ENCODE assay signal across 17 cellular contexts in the genomic region with DNA sequence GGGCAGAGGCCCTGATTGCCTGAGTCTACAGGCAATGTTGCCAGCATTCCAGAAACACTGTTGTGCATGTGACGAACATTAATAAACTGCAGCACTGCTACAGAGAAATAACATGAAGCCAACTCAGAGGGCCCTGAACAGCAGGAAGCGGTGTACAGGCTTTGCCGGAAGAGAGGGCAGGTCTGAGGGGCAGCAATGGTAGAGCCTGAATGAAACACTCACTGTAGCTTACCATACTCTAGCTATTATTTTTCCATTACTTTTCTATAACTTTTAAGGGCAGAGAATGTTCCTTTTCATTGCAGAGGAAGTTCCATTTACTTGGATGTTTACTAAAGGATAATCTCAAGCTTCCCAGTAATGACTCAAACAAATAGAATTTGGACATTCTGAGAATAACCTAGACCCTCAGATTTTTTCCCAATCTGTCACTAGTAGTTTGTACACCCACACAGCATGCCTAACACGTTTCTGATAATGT.
DNase-seq lines count a peak whose midpoint lies in the region; ATAC-seq and TF ChIP-seq lines count a peak whose summit lies in the region.
"Had no signal": no experiment of that assay in that cellular context is flagged by ENCODE, and none has a peak within 500 bp of the region (broad histone marks: within the 10 kb centered on the region; RNA-seq: fewer than 3 reads in every experiment).

No MANE protein-coding gene starts in this region.

- no peaks in the 10 kb centered on the region for H3K27me3 ChIP-seq in RWPE2 (ENCODE audit: insufficient read depth, poor library complexity, severe bottlenecking)
- H3K27me3 ChIP-seq: left lung had no signal

- H3K36me3 ChIP-seq in RWPE2 (ENCODE audit: low read depth): no peaks in the 10 kb centered on the region
- H3K36me3 ChIP-seq: left lung had no signal

- peak overlapping the region; percentile 71 for H3K27ac ChIP-seq in RWPE2 (ENCODE audit: poor library complexity, severe bottlenecking)
- H3K27ac ChIP-seq: left lung had no signal

- no peak for TF ChIP-seq CTCF in RWPE2 (IDR thresholded peaks at IDR 0.05; ENCODE audit: poor library complexity, severe bottlenecking)

- no peaks in the 10 kb centered on the region for H3K9me3 Mint-ChIP-seq in stimulated activated effector memory CD8-positive, alpha-beta T cell treated with anti-CD3 and anti-CD28 coated beads, Interleukin-12 subunit alpha, Interleukin-12 subunit beta, amount 100 ng/mL, for 72 hours
- H3K9me3 Mint-ChIP-seq: activated naive CD4-positive, alpha-beta T cell treated with anti-CD3 and anti-CD28 coated beads for 36 hours; IgD-negative memory B cell had no signal

- DNase-seq in EL (peak; percentile 85), RWPE2 (ENCODE audit: low spot score) (no peak), fibroblast of peridontal ligament (ENCODE audit: extremely low read depth) (peak; percentile 8), renal cortical epithelial cell (ENCODE audit: low read depth) (peak; percentile 87), NCI-H2107 treated with DMSO at 0.1 percent for 48 hours (lab: John Stamatoyannopoulos, UW; ENCODE audit: unreplicated experiment) (no peak), left lobe of liver (ENCODE audit: low spot score) (no peak)
- DNase-seq in stimulated activated effector memory CD8-positive, alpha-beta T cell treated with anti-CD3 and anti-CD28 coated beads, Interleukin-12 subunit alpha, Interleukin-12 subunit beta, amount 100 ng/mL, for 72 hours (ENCODE audit: low spot score in 2 of 2): no peak
- DNase-seq in stimulated activated CD4-positive, alpha-beta T cell treated with anti-CD3 and anti-CD28 coated beads, Interleukin-4, amount 100 ng/mL, for 1 hour: no peak
- DNase-seq: activated naive CD4-positive, alpha-beta T cell treated with anti-CD3 and anti-CD28 coated beads for 36 hours; CD4-positive, CD25-positive, alpha-beta regulatory T cell; left lung; NCI-H1417 treated with DMSO at 0.1 percent for 48 hours; NCI-H524; nucleus accumbens; stimulated activated CD4-positive, alpha-beta T cell treated with anti-CD3 and anti-CD28 coated beads, Interleukin-2, amount 100 ng/mL, for 24 hours had no signal

- peak; percentile 86 for ATAC-seq in RWPE2 (ENCODE audit: low read depth)
- ATAC-seq in stimulated activated effector memory CD8-positive, alpha-beta T cell treated with anti-CD3 and anti-CD28 coated beads, Interleukin-12 subunit alpha, Interleukin-12 subunit beta, amount 100 ng/mL, for 72 hours: no peak
- ATAC-seq in left lobe of liver: no peak
- ATAC-seq: left lung, Panc1 had no signal

- H3K4me1 ChIP-seq in RWPE2 (ENCODE audit: insufficient read depth, poor library complexity, severe bottlenecking): peaks cover 18% of the 10 kb centered on the region
- H3K4me1 ChIP-seq: left lung had no signal

- no peak overlapping the region for H3K4me3 Mint-ChIP-seq in stimulated activated effector memory CD8-positive, alpha-beta T cell treated with anti-CD3 and anti-CD28 coated beads, Interleukin-12 subunit alpha, Interleukin-12 subunit beta, amount 100 ng/mL, for 72 hours
- H3K4me3 Mint-ChIP-seq: activated naive CD4-positive, alpha-beta T cell treated with anti-CD3 and anti-CD28 coated beads for 36 hours; CD4-positive, CD25-positive, alpha-beta regulatory T cell; IgD-negative memory B cell had no signal

- no peak overlapping the region for H3K27ac Mint-ChIP-seq in stimulated activated effector memory CD8-positive, alpha-beta T cell treated with anti-CD3 and anti-CD28 coated beads, Interleukin-12 subunit alpha, Interleukin-12 subunit beta, amount 100 ng/mL, for 72 hours
- H3K27ac Mint-ChIP-seq: activated naive CD4-positive, alpha-beta T cell treated with anti-CD3 and anti-CD28 coated beads for 36 hours; CD4-positive, CD25-positive, alpha-beta regulatory T cell; IgD-negative memory B cell had no signal

- no peaks in the 10 kb centered on the region for H3K36me3 Mint-ChIP-seq in stimulated activated effector memory CD8-positive, alpha-beta T cell treated with anti-CD3 and anti-CD28 coated beads, Interleukin-12 subunit alpha, Interleukin-12 subunit beta, amount 100 ng/mL, for 72 hours
- H3K36me3 Mint-ChIP-seq: CD4-positive, CD25-positive, alpha-beta regulatory T cell; IgD-negative memory B cell had no signal

- no peak overlapping the region for H3K4me3 ChIP-seq in RWPE2 (ENCODE audit: severe bottlenecking)
- H3K4me3 ChIP-seq: left lung had no signal

- no peaks in the 10 kb centered on the region for H3K9me3 ChIP-seq in RWPE2 (ENCODE audit: severe bottlenecking)
- H3K9me3 ChIP-seq: left lung had no signal

- no peaks in the 10 kb centered on the region for H3K4me1 Mint-ChIP-seq in stimulated activated effector memory CD8-positive, alpha-beta T cell treated with anti-CD3 and anti-CD28 coated beads, Interleukin-12 subunit alpha, Interleukin-12 subunit beta, amount 100 ng/mL, for 72 hours
- H3K4me1 Mint-ChIP-seq: CD4-positive, CD25-positive, alpha-beta regulatory T cell; IgD-negative memory B cell had no signal

Comparison
In these comparisons a context has a peak if more than half of its experiments do, and no peak if none do; other contexts are left out.
1. DNase-seq: peak in EL (single experiment), fibroblast of peridontal ligament (single experiment) and renal cortical epithelial cell (single experiment); none in RWPE2 (single experiment), stimulated activated effector memory CD8-positive, alpha-beta T cell treated with anti-CD3 and anti-CD28 coated beads, Interleukin-12 subunit alpha, Interleukin-12 subunit beta, amount 100 ng/mL, for 72 hours (0 of 2), stimulated activated CD4-positive, alpha-beta T cell treated with anti-CD3 and anti-CD28 coated beads, Interleukin-4, amount 100 ng/mL, for 1 hour (single experiment), NCI-H2107 treated with DMSO at 0.1 percent for 48 hours (single experiment) and left lobe of liver (single experiment).